ENCODE assay signal across 8 cellular contexts in genomic region chr5:96384353-96384752, GRCh38. TPM values are rescaled to one million over a fixed set of nuclear protein-coding genes. Genes with fewer than 3 reads are reported as not detected.
DNase-seq lines count a peak whose midpoint lies in the region; ATAC-seq and TF ChIP-seq lines count a peak whose summit lies in the region.

No MANE protein-coding gene starts in this region.

- no peak overlapping the region for H2BK12ac ChIP-seq in mesenchymal stem cell (ENCODE audit: low read length in 2 of 2)

- H3K36me3 ChIP-seq in MG63 (no peaks in the 10 kb centered on the region), mesenchymal stem cell (ENCODE audit: control insufficient read depth in 1 of 2, insufficient read depth in 2 of 2, low read depth in 1 of 2, low read length in 2 of 2) (no peaks in the 10 kb centered on the region)

- H4K8ac ChIP-seq in mesenchymal stem cell (ENCODE audit: low read length), result no peak overlapping the region

- H3K79me1 ChIP-seq in mesenchymal stem cell (replicated peaks; ENCODE audit: low read length, poor library complexity, severe bottlenecking), result no peaks in the 10 kb centered on the region

- 53% methylated on average over 3 of the region's 3 CpGs for WGBS in mesenchymal stem cell

- H3K18ac ChIP-seq in mesenchymal stem cell (ENCODE audit: low read depth in 1 of 2, low read length in 2 of 2), result no peak overlapping the region

- H3K4me3 ChIP-seq in AG10803 (ENCODE audit: low read length) (no peak overlapping the region), MG63 (no peak overlapping the region), mesenchymal stem cell (ENCODE audit: insufficient read depth in 1 of 2, low read depth in 1 of 2, low read length in 2 of 2) (no peak overlapping the region)

- H3K27me3 Mint-ChIP-seq in mesothelial cell of epicardium (ENCODE audit: low read depth) (peaks cover 31% of the 10 kb centered on the region), T-helper 17 cell (peaks cover 32% of the 10 kb centered on the region)

- H3K27ac Mint-ChIP-seq in mesothelial cell of epicardium (no peak overlapping the region), T-helper 17 cell (no peak overlapping the region)

- no peaks in the 10 kb centered on the region for H3K27me3 ChIP-seq in MG63
- no peaks in the 10 kb centered on the region for H3K27me3 ChIP-seq in mesenchymal stem cell (ENCODE audit: control insufficient read depth in 1 of 2, insufficient read depth in 1 of 2, low read length in 2 of 2)

- TF ChIP-seq CTCF in AG10803 (conservative IDR thresholded peaks at IDR 0.05; ENCODE audit: low read length) (no peak), mesothelial cell of epicardium (IDR thresholded peaks at IDR 0.05; ENCODE audit: unreplicated experiment) (no peak)

- no peak overlapping the region for H3K4me2 ChIP-seq in mesenchymal stem cell (ENCODE audit: low read length, poor library complexity, severe bottlenecking)

- H2BK5ac ChIP-seq in mesenchymal stem cell (ENCODE audit: low read depth, low read length, poor library complexity, severe bottlenecking), result no peak overlapping the region

- no peaks in the 10 kb centered on the region for H3K36me3 Mint-ChIP-seq in mesothelial cell of epicardium
- peaks cover 3% of the 10 kb centered on the region for H3K36me3 Mint-ChIP-seq in T-helper 17 cell (ENCODE audit: low read depth)

- H3K27ac ChIP-seq in mesenchymal stem cell (ENCODE audit: low read length, poor library complexity, severe bottlenecking), result no peak overlapping the region

- H3K4me1 ChIP-seq in mesenchymal stem cell (ENCODE audit: control insufficient read depth, insufficient read depth, low read depth, low read length), result peaks cover 4% of the 10 kb centered on the region

- H3K9me3 ChIP-seq in MG63 (no peaks in the 10 kb centered on the region), mesenchymal stem cell (ENCODE audit: control insufficient read depth, low read length) (no peaks in the 10 kb centered on the region), T-helper 17 cell (ENCODE audit: control insufficient read depth, low read length, poor library complexity, severe bottlenecking) (no peaks in the 10 kb centered on the region)

- H3K9ac ChIP-seq in mesenchymal stem cell (ENCODE audit: low read length), result peak overlapping the region; percentile 13

- no peak overlapping the region for H3K14ac ChIP-seq in mesenchymal stem cell (ENCODE audit: low read length in 2 of 2)

- H2BK15ac ChIP-seq in mesenchymal stem cell (ENCODE audit: low read depth, poor library complexity, severe bottlenecking), result no peak overlapping the region

- no peak overlapping the region for H3K23ac ChIP-seq in mesenchymal stem cell (ENCODE audit: low read length in 2 of 2)

- no peaks in the 10 kb centered on the region for H3K4me1 Mint-ChIP-seq in mesothelial cell of epicardium
- H3K4me1 Mint-ChIP-seq in T-helper 17 cell, result peaks cover 3% of the 10 kb centered on the region

- no peak overlapping the region for H2BK120ac ChIP-seq in mesenchymal stem cell (ENCODE audit: low read depth, low read length)

- peak; percentile 77 for DNase-seq in AG10803 (ENCODE audit: low read depth)
- peak; percentile 97 for DNase-seq in MG63
- DNase-seq in dermis blood vessel endothelial cell, result peak; percentile 79
- DNase-seq in mesenchymal stem cell, result peak; percentile 60
- no peak for DNase-seq in HUDEP-2 (lab: John Stamatoyannopoulos, UW; ENCODE audit: unreplicated experiment in 76 of 76)
- no peak for DNase-seq in mesothelial cell of epicardium (ENCODE audit: low spot score in 2 of 2, unreplicated experiment in 2 of 2)
- no peak for DNase-seq in T-helper 17 cell
- DNase-seq in NCI-H2227 treated with DMSO at 0.1 percent for 48 hours (lab: John Stamatoyannopoulos, UW), result no peak

- no peak overlapping the region for H3K4ac ChIP-seq in mesenchymal stem cell (ENCODE audit: low read depth in 1 of 2, low read length in 2 of 2)

- H3K4me3 Mint-ChIP-seq in mesothelial cell of epicardium (no peak overlapping the region), T-helper 17 cell (no peak overlapping the region)

- no peak overlapping the region for H2AFZ ChIP-seq in mesenchymal stem cell (ENCODE audit: low read depth, low read length)

- no peak for ATAC-seq in T-helper 17 cell

- H3K9me3 Mint-ChIP-seq in mesothelial cell of epicardium, result no peaks in the 10 kb centered on the region

- H2AK5ac ChIP-seq in mesenchymal stem cell (ENCODE audit: low read length, severe bottlenecking), result no peak overlapping the region

- no peak overlapping the region for H4K91ac ChIP-seq in mesenchymal stem cell (ENCODE audit: low read length)

RNA-seq across cellular contexts. Expression of gene PCSK1, which starts 48.7 kb away (rescaled TPM):
- total RNA-seq in MG63 (2014; rRNA removed; shearing (Covaris generic); ENCODE audit: low replicate concordance), result 0.10 TPM in 1 of 2 replicates, not detected in the other
- total RNA-seq in dermis blood vessel endothelial cell, result 0.51 TPM in 2 replicates
- polyA plus RNA-seq in mesenchymal stem cell (2013, experiment 1 of 2), result not detected
- not detected for polyA plus RNA-seq in mesenchymal stem cell (2013, experiment 2 of 2)
- not detected in 3 replicates for total RNA-seq in mesothelial cell of epicardium
- not detected for total RNA-seq in T-helper 17 cell

Comparison
In these comparisons a context has a peak if more than half of its experiments do, and no peak if none do; other contexts are left out.
1. DNase-seq: peak in AG10803 (single experiment), MG63 (single experiment), dermis blood vessel endothelial cell (single experiment) and mesenchymal stem cell (single experiment); none in HUDEP-2 (0 of 76), mesothelial cell of epicardium (0 of 2), T-helper 17 cell (0 of 3) and NCI-H2227 treated with DMSO at 0.1 percent for 48 hours (single experiment).